26 cellular contexts compared by ENCODE assay signal in the genomic region with DNA sequence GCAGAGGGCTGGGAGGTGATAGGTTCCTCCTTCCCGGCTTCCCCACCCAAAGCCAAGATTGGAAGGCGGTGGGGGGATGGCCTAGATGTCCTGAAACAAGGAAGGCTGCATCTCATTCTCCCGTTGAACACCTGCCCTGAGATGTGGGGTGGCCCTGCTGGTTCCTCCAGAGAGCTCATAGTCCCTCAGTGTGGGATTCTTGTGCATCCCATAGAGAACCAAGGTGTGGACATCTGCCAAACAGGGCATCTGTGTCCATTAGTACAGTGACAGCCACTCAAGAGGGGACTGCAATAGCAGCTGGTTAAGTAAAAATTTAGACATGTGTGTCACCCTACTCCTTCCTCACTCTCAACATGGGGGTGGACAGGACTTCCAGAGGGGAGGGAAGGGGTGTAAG.
"Had no signal": no experiment of that assay in that cellular context is flagged by ENCODE, and none has a peak within 500 bp of the region (broad histone marks: within the 10 kb centered on the region; RNA-seq: fewer than 3 reads in every experiment).

No MANE protein-coding gene starts in this region.

- H3K27ac ChIP-seq: body of pancreas, esophagus muscularis mucosa, foreskin keratinocyte, gastroesophageal sphincter, heart left ventricle, WERI-Rb-1 had no signal

- H3K4me1 ChIP-seq: body of pancreas, esophagus muscularis mucosa, foreskin keratinocyte, gastroesophageal sphincter, heart left ventricle had no signal

- H3K9me3 ChIP-seq: body of pancreas, esophagus muscularis mucosa, gastroesophageal sphincter, heart left ventricle had no signal

- H3K36me3 ChIP-seq: esophagus muscularis mucosa, gastroesophageal sphincter, heart left ventricle, WERI-Rb-1 had no signal

- H3K4me3 ChIP-seq: body of pancreas, esophagus muscularis mucosa, gastroesophageal sphincter, heart left ventricle had no signal

- DNase-seq: activated B cell treated with CpG ODN at 0.5 μM for 24 hours; activated CD4-positive, alpha-beta T cell treated with anti-CD3 and anti-CD28 coated beads for 48 hours; activated CD4-positive, alpha-beta T cell treated with anti-CD3 and anti-CD28 coated beads, Interleukin-2, amount 50 U/mL, for 1 hour; activated CD4-positive, alpha-beta T cell treated with anti-CD3 and anti-CD28 coated beads, Interleukin-2, amount 50 U/mL, for 48 hours; activated CD8-positive, alpha-beta memory T cell treated with anti-CD3 and anti-CD28 coated beads for 24 hours; activated effector memory CD4-positive, alpha-beta T cell treated with Interleukin-2 at 50 U/mL for 16 hours; activated gamma-delta T cell treated with Interleukin-2 at 50 U/mL for 16 hours; activated naive CD4-positive, alpha-beta T cell treated with anti-CD3 and anti-CD28 coated beads, Interleukin-2, amount 50 U/mL, for 16 hours; activated naive CD4-positive, alpha-beta T cell treated with Interleukin-2 at 50 U/mL for 16 hours; activated T-cell treated with anti-CD3 and anti-CD28 coated beads, Interleukin-2, amount 50 U/mL, for 4 hours; amniotic stem cell; aorta; body of pancreas; cortex of kidney; effector CD4-positive, alpha-beta T cell; effector memory CD8-positive, alpha-beta T cell; erythroblast; foreskin keratinocyte; heart left ventricle; T-helper 17 cell; T1000; WERI-Rb-1 had no signal

- H3K27me3 ChIP-seq: body of pancreas, esophagus muscularis mucosa, heart left ventricle had no signal

- ATAC-seq: activated CD4-positive, CD25-positive, alpha-beta regulatory T cell treated with anti-CD3 and anti-CD28 coated beads, Interleukin-2, amount 50 U/mL, for 24 hours; activated T-helper 17 cell treated with anti-CD3 and anti-CD28 coated beads, Interleukin-2, amount 50 U/mL, for 72 hours; body of pancreas; effector memory CD8-positive, alpha-beta T cell; foreskin keratinocyte; heart left ventricle; T-helper 17 cell had no signal
